ENCODE assay signal across 26 cellular contexts in the genomic region with DNA sequence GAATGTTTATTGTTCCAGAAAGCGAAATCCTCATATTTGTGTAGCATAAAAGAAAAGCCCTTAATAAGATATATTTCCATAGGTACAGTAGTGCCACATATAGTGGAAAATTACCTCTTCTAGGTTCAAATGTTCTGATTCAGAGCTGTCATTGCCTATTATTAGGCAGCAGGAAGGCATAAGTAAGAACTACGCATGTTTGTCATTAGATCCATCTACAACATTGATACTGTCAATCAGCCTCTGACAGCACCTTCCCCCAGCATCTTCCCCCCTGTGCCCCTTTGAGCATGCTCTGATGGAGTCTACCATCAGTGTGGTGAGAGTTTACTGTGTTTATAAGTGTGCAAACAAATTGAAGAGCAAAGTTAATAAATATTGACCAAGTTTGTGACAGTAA.
"Had no signal": no experiment of that assay in that cellular context is flagged by ENCODE, and none has a peak within 500 bp of the region (broad histone marks: within the 10 kb centered on the region; RNA-seq: fewer than 3 reads in every experiment).

No MANE protein-coding gene starts in this region.

- DNase-seq: Karpas-422; MM.1S; MV-4-11; NCI-H1105; NCI-H1417 treated with DMSO at 0.1 percent for 48 hours; NCI-H1436 treated with DMSO at 0.1 percent for 48 hours; NCI-H1694 treated with DMSO at 0.1 percent for 48 hours; NCI-H187 treated with DMSO at 0.1 percent for 48 hours; NCI-H2171 treated with DMSO at 0.1 percent for 48 hours; NCI-H2227 treated with DMSO at 0.1 percent for 48 hours; NCI-H345; NCI-H446; NCI-H524 treated with DMSO at 0.1 percent for 48 hours; NCI-H526 treated with DMSO at 0.1 percent for 48 hours; NK-92 treated with Interleukin-12 subunit alpha and Interleukin-12 subunit beta, amount 100 ng/mL, for 24 hours; OCI-M1; PC-3; Peyer's patch; RPMI8226; SHP77; SIG-M5; SJCRH30; T-cell; T-helper 17 cell had no signal

- H3K27ac ChIP-seq: KMS-11, Peyer's patch, SJCRH30, SK-N-MC had no signal
